ENCODE assay signal across 8 cellular contexts in genomic region chr10:72834183-72834825, GRCh38. TPM values are rescaled to one million over a fixed set of nuclear protein-coding genes. Genes with fewer than 3 reads are reported as not detected.
DNase-seq lines count a peak whose midpoint lies in the region; ATAC-seq and TF ChIP-seq lines count a peak whose summit lies in the region.

No MANE protein-coding gene starts in this region.

- H3K4me3 Mint-ChIP-seq in CD8-positive, alpha-beta memory T cell: no peak overlapping the region
- no peak overlapping the region for H3K4me3 Mint-ChIP-seq in activated naive CD8-positive, alpha-beta T cell treated with anti-CD3 and anti-CD28 coated beads for 36 hours

- POLR2A ChIA-PET in CD8-positive, alpha-beta memory T cell (lab: Charles Lee): interaction anchor here (0.7 to 1.0 kb wide), 2 partner anchors 465 to 470 kb away, joined by 3 read pairs; no protein-coding TSS in a partner anchor

- H3K27me3 ChIP-seq in CD8-positive, alpha-beta memory T cell (ENCODE audit: insufficient read depth, low read length, poor library complexity, severe bottlenecking): no peaks in the 10 kb centered on the region
- no peaks in the 10 kb centered on the region for H3K27me3 ChIP-seq in cardiac muscle cell
- no peaks in the 10 kb centered on the region for H3K27me3 ChIP-seq in psoas muscle (ENCODE audit: insufficient read depth in 3 of 3, low read length in 2 of 3)

- H3K27ac ChIP-seq in CD8-positive, alpha-beta memory T cell (ENCODE audit: low read depth, low read length): no peak overlapping the region
- no peak overlapping the region for H3K27ac ChIP-seq in cardiac muscle cell
- no peak overlapping the region for H3K27ac ChIP-seq in psoas muscle

- TF ChIP-seq CTCF in cardiac muscle cell (IDR thresholded peaks at IDR 0.05; ENCODE audit: low read depth, low read length) (peak; percentile 64), psoas muscle (IDR thresholded peaks at IDR 0.05) (peak; percentile 63)

- H3K4me3 ChIP-seq in CD8-positive, alpha-beta memory T cell (ENCODE audit: low read length): no peak overlapping the region
- H3K4me3 ChIP-seq in cardiac muscle cell (no peak overlapping the region), psoas muscle (no peak overlapping the region)

- ATAC-seq in psoas muscle: peak; percentile 37 to 86 (median 75)

- intact Hi-C loops in psoas muscle (cut with DNase I): loop anchor here (5.0 to 10.0 kb wide), 4 partner anchors 47 to 472 kb away; partner anchors contain the start of gene MCU (in 1 of the 2)

- peaks cover 0 to 12% (median 1%) of the 10 kb centered on the region in 3 donors for H3K36me3 Mint-ChIP-seq in CD8-positive, alpha-beta memory T cell
- H3K36me3 Mint-ChIP-seq in activated naive CD8-positive, alpha-beta T cell treated with anti-CD3 and anti-CD28 coated beads for 36 hours: no peaks in the 10 kb centered on the region

- DNase-seq in CD8-positive, alpha-beta memory T cell: peak; percentile 8 to 55 (median 37)
- DNase-seq in H4 (ENCODE audit: low spot score) (peak; percentile 56), NCI-H748 (lab: John Stamatoyannopoulos, UW; ENCODE audit: unreplicated experiment) (peak; percentile 37), cardiac muscle cell (ENCODE audit: low read depth in 1 of 2, low spot score in 1 of 2) (peak; percentile 64 to 86), psoas muscle (no peak), HK-2 (ENCODE audit: unreplicated experiment) (no peak), SHP77 (lab: John Stamatoyannopoulos, UW) (no peak)
- peak; percentile 9 for DNase-seq in activated naive CD8-positive, alpha-beta T cell treated with anti-CD3 and anti-CD28 coated beads for 36 hours

- no peak overlapping the region for H3K27ac Mint-ChIP-seq in CD8-positive, alpha-beta memory T cell
- H3K27ac Mint-ChIP-seq in activated naive CD8-positive, alpha-beta T cell treated with anti-CD3 and anti-CD28 coated beads for 36 hours: no peak overlapping the region

- no peaks in the 10 kb centered on the region for H3K9me3 ChIP-seq in CD8-positive, alpha-beta memory T cell (ENCODE audit: low read length)
- H3K9me3 ChIP-seq in cardiac muscle cell (ENCODE audit: low read depth) (no peaks in the 10 kb centered on the region), psoas muscle (no peaks in the 10 kb centered on the region)

- H3K4me1 ChIP-seq in CD8-positive, alpha-beta memory T cell (ENCODE audit: insufficient read depth, low read length): no peaks in the 10 kb centered on the region
- H3K4me1 ChIP-seq in cardiac muscle cell (ENCODE audit: low read depth) (peaks cover 7% of the 10 kb centered on the region), psoas muscle (peaks cover 27% of the 10 kb centered on the region)

- H3K9me3 Mint-ChIP-seq in CD8-positive, alpha-beta memory T cell: no peaks in the 10 kb centered on the region
- no peaks in the 10 kb centered on the region for H3K9me3 Mint-ChIP-seq in activated naive CD8-positive, alpha-beta T cell treated with anti-CD3 and anti-CD28 coated beads for 36 hours

- no peaks in the 10 kb centered on the region for H3K36me3 ChIP-seq in CD8-positive, alpha-beta memory T cell (ENCODE audit: insufficient read depth, low read length)
- no peaks in the 10 kb centered on the region for H3K36me3 ChIP-seq in cardiac muscle cell
- H3K36me3 ChIP-seq in psoas muscle (ENCODE audit: insufficient read depth in 1 of 2, low read depth in 1 of 2): peaks cover 0 to 20% of the 10 kb centered on the region in 2 donors

- 78 to 83% (median 79%) methylated on average over 5 of the region's 5 CpGs for WGBS in psoas muscle, 3 donors

- no peaks in the 10 kb centered on the region for H3K4me1 Mint-ChIP-seq in CD8-positive, alpha-beta memory T cell
- H3K4me1 Mint-ChIP-seq in activated naive CD8-positive, alpha-beta T cell treated with anti-CD3 and anti-CD28 coated beads for 36 hours: peaks cover 3% of the 10 kb centered on the region

- no peaks in the 10 kb centered on the region for H3K27me3 Mint-ChIP-seq in CD8-positive, alpha-beta memory T cell
- no peaks in the 10 kb centered on the region for H3K27me3 Mint-ChIP-seq in activated naive CD8-positive, alpha-beta T cell treated with anti-CD3 and anti-CD28 coated beads for 36 hours

- CTCF ChIA-PET in CD8-positive, alpha-beta memory T cell (lab: Charles Lee): interaction anchor here (0.8 to 4.6 kb wide), 6 partner anchors 141 to 479 kb away, joined by 3 to 32 read pairs (median 4); no protein-coding TSS in a partner anchor

RNA-seq across cellular contexts. Expression of gene OIT3, which starts 59.2 kb away (rescaled TPM):
- not detected for total RNA-seq in CD8-positive, alpha-beta memory T cell
- polyA plus RNA-seq in CD8-positive, alpha-beta memory T cell: not detected
- not detected in 2 replicates for total RNA-seq in H4 (2014; rRNA removed; shearing (Covaris generic))
- not detected for total RNA-seq in activated naive CD8-positive, alpha-beta T cell treated with anti-CD3 and anti-CD28 coated beads for 36 hours
- total RNA-seq in cardiac muscle cell (3.5 and 7.0 TPM in 2 replicates), psoas muscle (not detected)
- polyA plus RNA-seq in cardiac muscle cell (1.1 and 13.4 TPM in 2 replicates), psoas muscle (under 1 TPM; 0.03 to 0.04 (median 0.04) TPM)

Comparison
In these comparisons a context has a peak if more than half of its experiments do, and no peak if none do; other contexts are left out.
1. DNase-seq: peak in CD8-positive, alpha-beta memory T cell (5 of 5), H4 (single experiment), NCI-H748 (single experiment), activated naive CD8-positive, alpha-beta T cell treated with anti-CD3 and anti-CD28 coated beads for 36 hours (single experiment) and cardiac muscle cell (2 of 2); none in psoas muscle (0 of 2), HK-2 (single experiment) and SHP77 (0 of 2).